ENCODE assay signal across 8 cellular contexts in genomic region chr5:55231029-55231475, GRCh38. TPM values are rescaled to one million over a fixed set of nuclear protein-coding genes. Genes with fewer than 3 reads are reported as not detected.
DNase-seq lines count a peak whose midpoint lies in the region; ATAC-seq and TF ChIP-seq lines count a peak whose summit lies in the region.

No MANE protein-coding gene starts in this region.

- H3K27me3 ChIP-seq in skeletal muscle tissue (ENCODE audit: control insufficient read depth in 3 of 3, insufficient read depth in 3 of 3, low read length in 3 of 3): peaks cover 84 to 92% (median 91%) of the 10 kb centered on the region in 3 donors

- TF ChIP-seq CTCF in fibroblast of villous mesenchyme (IDR thresholded peaks at IDR 0.05; ENCODE audit: insufficient read depth, low read depth, low read length) (no peak), GM10248 (IDR thresholded peaks at IDR 0.05; ENCODE audit: control extremely low read depth, extremely low read depth, low read depth, missing control alignments) (no peak)

- POLR2A ChIA-PET in GM10248 (lab: Yijun Ruan, JAX): no interaction called here

- DNase-seq in SIG-M5 treated with dmso at 0.1 percent for 504 hours (lab: John Stamatoyannopoulos, UW; ENCODE audit: unreplicated experiment) (peak; percentile 44), SIG-M5 (lab: John Stamatoyannopoulos, UW) (no peak), fibroblast of villous mesenchyme (ENCODE audit: low read depth) (peak; percentile 33), GM10248 (ENCODE audit: extremely low spot score) (no peak), left lobe of liver (ENCODE audit: low spot score) (no peak)

- H3K9ac ChIP-seq in skeletal muscle tissue (ENCODE audit: low read depth in 1 of 3, low read length in 3 of 3): peak overlapping the region in 1 of 3 donors; percentile 54

- peaks cover 47 to 59% (median 52%) of the 10 kb centered on the region in 3 donors for H3K4me1 ChIP-seq in skeletal muscle tissue (ENCODE audit: control insufficient read depth in 3 of 3, insufficient read depth in 3 of 3, low read length in 3 of 3)

- no peaks in the 10 kb centered on the region for H3K9me3 ChIP-seq in skeletal muscle tissue (ENCODE audit: control insufficient read depth in 3 of 3, low read length in 3 of 3)

- no peak overlapping the region for H3K4me3 ChIP-seq in fibroblast of villous mesenchyme (ENCODE audit: low read depth, low read length)
- peak overlapping the region; percentile 23 to 63 (median 58) for H3K4me3 ChIP-seq in skeletal muscle tissue (ENCODE audit: low read length in 3 of 3)

- no peaks in the 10 kb centered on the region for H3K36me3 ChIP-seq in skeletal muscle tissue (ENCODE audit: control insufficient read depth in 3 of 3, insufficient read depth in 3 of 3, low read length in 3 of 3)

- no peak overlapping the region for H3K27ac ChIP-seq in skeletal muscle tissue (ENCODE audit: low read depth, low read length)

- CTCF ChIA-PET in GM10248 (lab: Yijun Ruan, JAX): interaction anchor here (1.0 to 2.1 kb wide), 7 partner anchors 15 to 705 kb away, joined by 3 to 10 read pairs (median 3); no protein-coding TSS in a partner anchor

- peak; percentile 2; the same call in 2 of the 3 replicates for ATAC-seq in SK-N-SH treated with all-trans-retinoic acid at 6 μM for 48 hours
- no peak for ATAC-seq in HG02852 (IDR thresholded peaks at IDR 0.05; ENCODE audit: unreplicated experiment)
- ATAC-seq in left lobe of liver: no peak

TF ChIP-seq in SK-N-SH treated with all-trans-retinoic acid at 6 μM for 48 hours, 23 proteins besides CTCF, POLR2A, EP300 and RAD21:
- TF ChIP-seq TCF4 (CRISPR knock-in tag; IDR thresholded peaks at IDR 0.05; ENCODE audit: borderline replicate concordance) (no peak), ISL1 (CRISPR knock-in tag; IDR thresholded peaks at IDR 0.05) (no peak)

RNA-seq across cellular contexts. Expression of gene CCNO, which starts 2.4 kb away (rescaled TPM):
- total RNA-seq in fibroblast of villous mesenchyme (0.32 TPM in 1 of 2 replicates, not detected in the other), skeletal muscle tissue (not detected), left lobe of liver (not detected)

RNA-seq across cellular contexts. Expression of gene MCIDAS, which starts 3.9 kb away (rescaled TPM):
- total RNA-seq in fibroblast of villous mesenchyme: not detected in 2 replicates
- total RNA-seq in skeletal muscle tissue: not detected
- not detected for total RNA-seq in left lobe of liver

RNA-seq across cellular contexts. Expression of gene CDC20B, which starts 58.1 kb away (rescaled TPM):
- total RNA-seq in fibroblast of villous mesenchyme (not detected in 2 replicates), skeletal muscle tissue (not detected), left lobe of liver (not detected)

Comparison
In these comparisons a context has a peak if more than half of its experiments do, and no peak if none do; other contexts are left out.
1. DNase-seq: peak in SIG-M5 treated with dmso at 0.1 percent for 504 hours (single experiment) and fibroblast of villous mesenchyme (single experiment); none in SIG-M5 (single experiment), GM10248 (single experiment) and left lobe of liver (single experiment).